21 cellular contexts compared by ENCODE assay signal in genomic region chr12:32010631-32011030, GRCh38.
"Had no signal": no experiment of that assay in that cellular context is flagged by ENCODE, and none has a peak within 500 bp of the region (broad histone marks: within the 10 kb centered on the region; RNA-seq: fewer than 3 reads in every experiment).

No MANE protein-coding gene starts in this region.

- H3K4me3 ChIP-seq: adrenal gland, smooth muscle cell, stomach, vagina had no signal

- H3K4me1 ChIP-seq: adrenal gland, stomach, vagina had no signal

- H3K36me3 ChIP-seq: adrenal gland, stomach, vagina had no signal

- H3K27ac Mint-ChIP-seq: activated naive CD4-positive, alpha-beta T cell treated with anti-CD3 and anti-CD28 coated beads, Interleukin-2, amount 50 U/mL, for 24 hours; memory B cell; stimulated activated effector memory CD8-positive, alpha-beta T cell treated with anti-CD3 and anti-CD28 coated beads, Interleukin-12 subunit alpha, Interleukin-12 subunit beta, amount 100 ng/mL, for 72 hours had no signal

- H3K9me3 Mint-ChIP-seq: activated naive CD4-positive, alpha-beta T cell treated with anti-CD3 and anti-CD28 coated beads, Interleukin-2, amount 50 U/mL, for 24 hours; activated T-cell treated with anti-CD3 and anti-CD28 coated beads, Interleukin-2, amount 50 U/mL, for 4 hours; memory B cell; naive thymus-derived CD8-positive, alpha-beta T cell; stimulated activated effector memory CD8-positive, alpha-beta T cell treated with anti-CD3 and anti-CD28 coated beads, Interleukin-12 subunit alpha, Interleukin-12 subunit beta, amount 100 ng/mL, for 72 hours had no signal

- H3K4me3 Mint-ChIP-seq: activated naive CD4-positive, alpha-beta T cell treated with anti-CD3 and anti-CD28 coated beads, Interleukin-2, amount 50 U/mL, for 24 hours; activated T-cell treated with anti-CD3 and anti-CD28 coated beads, Interleukin-2, amount 50 U/mL, for 4 hours; memory B cell; naive thymus-derived CD8-positive, alpha-beta T cell; stimulated activated effector memory CD8-positive, alpha-beta T cell treated with anti-CD3 and anti-CD28 coated beads, Interleukin-12 subunit alpha, Interleukin-12 subunit beta, amount 100 ng/mL, for 72 hours had no signal

- H3K9me3 ChIP-seq: adrenal gland, neutrophil, stomach, vagina had no signal

- H3K27ac ChIP-seq: adrenal gland, neutrophil, stomach, vagina had no signal

- ATAC-seq: activated CD4-positive, CD25-positive, alpha-beta regulatory T cell treated with anti-CD3 and anti-CD28 coated beads, Interleukin-2, amount 50 U/mL, for 24 hours; activated T-cell treated with anti-CD3 and anti-CD28 coated beads, Interleukin-2, amount 50 U/mL, for 4 hours; esophagus mucosa; left ventricle myocardium superior; naive thymus-derived CD8-positive, alpha-beta T cell; sciatic nerve; stimulated activated effector memory CD8-positive, alpha-beta T cell treated with anti-CD3 and anti-CD28 coated beads, Interleukin-12 subunit alpha, Interleukin-12 subunit beta, amount 100 ng/mL, for 72 hours had no signal

- H3K4me1 Mint-ChIP-seq: memory B cell; stimulated activated effector memory CD8-positive, alpha-beta T cell treated with anti-CD3 and anti-CD28 coated beads, Interleukin-12 subunit alpha, Interleukin-12 subunit beta, amount 100 ng/mL, for 72 hours had no signal

- H3K27me3 Mint-ChIP-seq: activated naive CD4-positive, alpha-beta T cell treated with anti-CD3 and anti-CD28 coated beads, Interleukin-2, amount 50 U/mL, for 24 hours; memory B cell; naive thymus-derived CD8-positive, alpha-beta T cell had no signal

- DNase-seq: activated CD4-positive, alpha-beta T cell treated with anti-CD3 and anti-CD28 coated beads, Interleukin-2, amount 50 U/mL, for 1 hour; activated CD8-positive, alpha-beta memory T cell treated with anti-CD3 and anti-CD28 coated beads, Interleukin-2, amount 50 U/mL, for 4 hours; activated effector memory CD4-positive, alpha-beta T cell treated with Interleukin-2 at 50 U/mL for 16 hours; activated T-cell treated with anti-CD3 and anti-CD28 coated beads, Interleukin-2, amount 50 U/mL, for 4 hours; cerebellar nuclear complex; cortex of kidney; left ventricle myocardium superior; naive thymus-derived CD8-positive, alpha-beta T cell; stimulated activated CD4-positive, alpha-beta T cell treated with anti-CD3 and anti-CD28 coated beads, Interleukin-4, amount 100 ng/mL, for 24 hours; stomach; trophoblast cell had no signal

- H3K4me2 ChIP-seq: smooth muscle cell had no signal
